8 cellular contexts compared by ENCODE assay signal in the genomic region with DNA sequence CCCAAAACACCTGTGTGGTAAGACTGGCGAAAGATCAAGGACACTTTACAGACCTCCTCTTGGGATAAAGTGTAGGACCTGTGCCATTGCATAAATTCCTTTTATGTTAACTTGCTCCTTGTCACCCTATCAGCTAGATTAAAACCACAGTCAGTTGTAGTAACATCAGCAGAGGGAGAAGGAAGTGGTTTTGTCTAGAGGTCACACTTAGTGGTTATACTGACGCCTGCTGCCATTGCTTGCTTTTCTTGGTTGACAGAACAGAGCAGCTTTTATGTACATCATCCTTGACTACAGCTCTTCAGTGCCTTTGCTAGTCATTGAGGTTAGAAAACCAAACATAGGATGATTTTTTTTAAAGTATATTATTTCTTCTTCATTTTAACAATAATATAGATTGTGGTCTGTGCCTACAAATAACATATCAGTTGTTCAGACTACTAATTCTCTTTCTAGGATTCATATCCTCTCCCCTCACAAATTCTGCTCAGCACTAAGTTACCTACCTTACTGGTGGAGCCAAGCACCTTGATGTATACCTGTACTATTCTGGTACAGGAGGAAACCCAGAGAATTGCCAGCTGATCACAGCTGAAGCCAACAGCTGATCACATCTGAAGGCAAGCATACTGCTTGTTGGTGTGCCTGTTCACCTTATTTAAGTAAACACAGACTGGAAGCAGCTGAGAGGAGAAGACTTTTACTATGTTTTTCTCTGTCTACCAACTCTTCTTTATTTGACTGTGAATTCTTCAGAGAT.
DNase-seq lines count a peak whose midpoint lies in the region; ATAC-seq and TF ChIP-seq lines count a peak whose summit lies in the region.

No MANE protein-coding gene starts in this region.

- CTCF ChIA-PET in activated CD4-positive, alpha-beta memory T cell treated with anti-CD3 and anti-CD28 coated beads, Interleukin-2, amount 10 ng/mL, durations not matched to agents 7 days and 5 days (lab: Charles Lee): no interaction called here
- CTCF ChIA-PET in activated CD4-positive, alpha-beta memory T cell treated with anti-CD3 and anti-CD28 coated beads for 36 hours (lab: Charles Lee): no interaction called here

- no peak for TF ChIP-seq CTCF in kidney epithelial cell (IDR thresholded peaks at IDR 0.05; ENCODE audit: insufficient read depth, low read length, poor library complexity, severe bottlenecking)
- TF ChIP-seq CTCF in endothelial cell (IDR thresholded peaks at IDR 0.05; ENCODE audit: unreplicated experiment): no peak

- H3K27me3 ChIP-seq in kidney epithelial cell (ENCODE audit: control insufficient read depth, insufficient read depth, low read length): no peaks in the 10 kb centered on the region

- H3K36me3 Mint-ChIP-seq in activated CD4-positive, alpha-beta memory T cell treated with anti-CD3 and anti-CD28 coated beads, Interleukin-2, amount 10 ng/mL, durations not matched to agents 7 days and 5 days (ENCODE audit: low read depth): no peaks in the 10 kb centered on the region
- H3K36me3 Mint-ChIP-seq in activated CD4-positive, alpha-beta memory T cell treated with anti-CD3 and anti-CD28 coated beads for 36 hours: no peaks in the 10 kb centered on the region
- peaks cover 5% of the 10 kb centered on the region for H3K36me3 Mint-ChIP-seq in endothelial cell (ENCODE audit: low read depth, unreplicated experiment)

- intact Hi-C loops in activated CD4-positive, alpha-beta memory T cell treated with anti-CD3 and anti-CD28 coated beads for 36 hours (cut with micrococcal nuclease): no loop called here

- peaks cover 7% of the 10 kb centered on the region for H3K4me1 Mint-ChIP-seq in activated CD4-positive, alpha-beta memory T cell treated with anti-CD3 and anti-CD28 coated beads, Interleukin-2, amount 10 ng/mL, durations not matched to agents 7 days and 5 days
- H3K4me1 Mint-ChIP-seq in activated CD4-positive, alpha-beta memory T cell treated with anti-CD3 and anti-CD28 coated beads for 36 hours (ENCODE audit: low read depth): no peaks in the 10 kb centered on the region
- H3K4me1 Mint-ChIP-seq in endothelial cell (ENCODE audit: unreplicated experiment): peaks cover 22% of the 10 kb centered on the region

- POLR2A ChIA-PET in activated CD4-positive, alpha-beta memory T cell treated with anti-CD3 and anti-CD28 coated beads, Interleukin-2, amount 10 ng/mL, durations not matched to agents 7 days and 5 days (lab: Charles Lee): no interaction called here
- POLR2A ChIA-PET in activated CD4-positive, alpha-beta memory T cell treated with anti-CD3 and anti-CD28 coated beads for 36 hours (lab: Charles Lee): no interaction called here

- H3K27me3 Mint-ChIP-seq in activated CD4-positive, alpha-beta memory T cell treated with anti-CD3 and anti-CD28 coated beads, Interleukin-2, amount 10 ng/mL, durations not matched to agents 7 days and 5 days: no peaks in the 10 kb centered on the region
- H3K27me3 Mint-ChIP-seq in activated CD4-positive, alpha-beta memory T cell treated with anti-CD3 and anti-CD28 coated beads for 36 hours: no peaks in the 10 kb centered on the region
- no peaks in the 10 kb centered on the region for H3K27me3 Mint-ChIP-seq in endothelial cell (ENCODE audit: unreplicated experiment)

- no peaks in the 10 kb centered on the region for H3K36me3 ChIP-seq in kidney epithelial cell (ENCODE audit: control insufficient read depth, insufficient read depth, low read length)

- no peak overlapping the region for H3K27ac Mint-ChIP-seq in activated CD4-positive, alpha-beta memory T cell treated with anti-CD3 and anti-CD28 coated beads, Interleukin-2, amount 10 ng/mL, durations not matched to agents 7 days and 5 days
- no peak overlapping the region for H3K27ac Mint-ChIP-seq in activated CD4-positive, alpha-beta memory T cell treated with anti-CD3 and anti-CD28 coated beads for 36 hours
- H3K27ac Mint-ChIP-seq in endothelial cell (ENCODE audit: unreplicated experiment): no peak overlapping the region

- no peak overlapping the region for H3K4me3 ChIP-seq in kidney epithelial cell (ENCODE audit: low read depth, low read length)

- DNase-seq in activated CD4-positive, alpha-beta memory T cell treated with anti-CD3 and anti-CD28 coated beads, Interleukin-2, amount 10 ng/mL, durations not matched to agents 7 days and 5 days: peak; percentile 16
- DNase-seq in activated CD4-positive, alpha-beta memory T cell treated with anti-CD3 and anti-CD28 coated beads for 36 hours: no peak
- DNase-seq in RPMI7951 (ENCODE audit: low read depth): peak; percentile 36
- DNase-seq in kidney epithelial cell (ENCODE audit: low read depth): peak; percentile 48
- no peak for DNase-seq in endothelial cell (ENCODE audit: low spot score)
- DNase-seq in SK-N-DZ (ENCODE audit: low spot score): no peak
- no peak for DNase-seq in activated effector memory CD4-positive, alpha-beta T cell treated with Interleukin-2 at 50 U/mL for 16 hours

- no peak overlapping the region for H3K4me3 Mint-ChIP-seq in activated CD4-positive, alpha-beta memory T cell treated with anti-CD3 and anti-CD28 coated beads, Interleukin-2, amount 10 ng/mL, durations not matched to agents 7 days and 5 days
- H3K4me3 Mint-ChIP-seq in activated CD4-positive, alpha-beta memory T cell treated with anti-CD3 and anti-CD28 coated beads for 36 hours: no peak overlapping the region
- H3K4me3 Mint-ChIP-seq in endothelial cell (ENCODE audit: unreplicated experiment): no peak overlapping the region

- ATAC-seq in HG02981 (IDR thresholded peaks at IDR 0.05; ENCODE audit: unreplicated experiment): peak; percentile 87

- no peaks in the 10 kb centered on the region for H3K9me3 Mint-ChIP-seq in activated CD4-positive, alpha-beta memory T cell treated with anti-CD3 and anti-CD28 coated beads, Interleukin-2, amount 10 ng/mL, durations not matched to agents 7 days and 5 days
- H3K9me3 Mint-ChIP-seq in activated CD4-positive, alpha-beta memory T cell treated with anti-CD3 and anti-CD28 coated beads for 36 hours: peaks cover 5% of the 10 kb centered on the region
- no peaks in the 10 kb centered on the region for H3K9me3 Mint-ChIP-seq in endothelial cell (ENCODE audit: unreplicated experiment)

Comparison
In these comparisons a context has a peak if more than half of its experiments do, and no peak if none do; other contexts are left out.
1. DNase-seq: peak in activated CD4-positive, alpha-beta memory T cell treated with anti-CD3 and anti-CD28 coated beads, Interleukin-2, amount 10 ng/mL, durations not matched to agents 7 days and 5 days (single experiment), RPMI7951 (single experiment) and kidney epithelial cell (single experiment); none in activated CD4-positive, alpha-beta memory T cell treated with anti-CD3 and anti-CD28 coated beads for 36 hours (single experiment), endothelial cell (single experiment), SK-N-DZ (single experiment) and activated effector memory CD4-positive, alpha-beta T cell treated with Interleukin-2 at 50 U/mL for 16 hours (single experiment).